Comparison of ENCODE assay signal across 8 cellular contexts in genomic region chr11:46362146-46363030, GRCh38. TPM values are rescaled to one million over a fixed set of nuclear protein-coding genes. Genes with fewer than 3 reads are reported as not detected.
DNase-seq lines count a peak whose midpoint lies in the region; ATAC-seq and TF ChIP-seq lines count a peak whose summit lies in the region.

No MANE protein-coding gene starts in this region.

- peak overlapping the region; percentile 66 for H3K27ac ChIP-seq in CD4-positive, CD25-positive, alpha-beta regulatory T cell (ENCODE audit: insufficient read depth, low read length, poor library complexity, severe bottlenecking)
- peak overlapping the region; percentile 47 for H3K27ac ChIP-seq in PC-9
- H3K27ac ChIP-seq in osteoblast (ENCODE audit: low read depth, low read length), result peak overlapping the region; percentile 88

- H4K20me1 ChIP-seq in PC-9 (ENCODE audit: insufficient read depth), result peaks cover 11% of the 10 kb centered on the region; the same call in 1 of the 2 replicates
- H4K20me1 ChIP-seq in osteoblast (ENCODE audit: insufficient read depth, low read length), result peaks cover 12% of the 10 kb centered on the region

- H3K4me1 ChIP-seq in CD4-positive, CD25-positive, alpha-beta regulatory T cell (ENCODE audit: control insufficient read depth, insufficient read depth, low read length, poor library complexity, severe bottlenecking), result peaks cover 72% of the 10 kb centered on the region
- H3K4me1 ChIP-seq in PC-9 (replicated peaks; ENCODE audit: insufficient read depth) (peaks cover 22% of the 10 kb centered on the region), endocrine pancreas (ENCODE audit: control insufficient read depth, insufficient read depth, low read length) (no peaks in the 10 kb centered on the region), osteoblast (ENCODE audit: insufficient read depth, low read length) (peaks cover 33% of the 10 kb centered on the region)

- peaks cover 12% of the 10 kb centered on the region; the same call in 1 of the 2 replicates for H3F3A ChIP-seq in PC-9 (ENCODE audit: insufficient read depth, low read depth)

- DNase-seq in CD4-positive, CD25-positive, alpha-beta regulatory T cell, result no peak
- no peak for DNase-seq in PC-9
- DNase-seq in osteoblast (ENCODE audit: insufficient read length, low spot score, missing footprints), result no peak
- DNase-seq in NCI-H1105 treated with DMSO at 0.1 percent for 48 hours (lab: John Stamatoyannopoulos, UW), result no peak
- no peak for DNase-seq in RPMI8226
- no peak for DNase-seq in NAMALWA (ENCODE audit: low spot score)
- DNase-seq in putamen (ENCODE audit: low spot score), result no peak

- no peak for ATAC-seq in CD4-positive, CD25-positive, alpha-beta regulatory T cell (ENCODE audit: low read depth in 2 of 2)

- H3K36me3 ChIP-seq in CD4-positive, CD25-positive, alpha-beta regulatory T cell (ENCODE audit: control insufficient read depth, insufficient read depth, low read length), result peaks cover 6% of the 10 kb centered on the region
- H3K36me3 ChIP-seq in PC-9 (ENCODE audit: low read depth) (no peaks in the 10 kb centered on the region), endocrine pancreas (ENCODE audit: control insufficient read depth, insufficient read depth, low read length) (no peaks in the 10 kb centered on the region), osteoblast (ENCODE audit: insufficient read depth, low read length) (no peaks in the 10 kb centered on the region)

- no peak overlapping the region for H2AFZ ChIP-seq in PC-9
- H2AFZ ChIP-seq in osteoblast (ENCODE audit: low read length), result peak overlapping the region; percentile 38

- H3K79me2 ChIP-seq in PC-9 (ENCODE audit: low read depth), result peaks cover 14% of the 10 kb centered on the region
- peaks cover 45% of the 10 kb centered on the region for H3K79me2 ChIP-seq in osteoblast (ENCODE audit: insufficient read depth, low read length)

- H3K9ac ChIP-seq in endocrine pancreas (ENCODE audit: control insufficient read depth, insufficient read depth, low read length), result peak overlapping the region; percentile 80

- no peaks in the 10 kb centered on the region for H3K9me2 ChIP-seq in PC-9 (ENCODE audit: insufficient read depth)

- CTCF ChIA-PET in PC-9 (lab: Charles Lee), result no interaction called here

- H3K9me3 ChIP-seq in CD4-positive, CD25-positive, alpha-beta regulatory T cell (ENCODE audit: control insufficient read depth in 2 of 2, low read length in 2 of 2), result no peaks in the 10 kb centered on the region
- H3K9me3 ChIP-seq in PC-9 (ENCODE audit: insufficient read depth, low read depth) (no peaks in the 10 kb centered on the region), endocrine pancreas (ENCODE audit: control insufficient read depth, low read length) (no peaks in the 10 kb centered on the region), osteoblast (ENCODE audit: low read depth, low read length) (no peaks in the 10 kb centered on the region)

- H3K4me3 Mint-ChIP-seq in CD4-positive, CD25-positive, alpha-beta regulatory T cell, result peak overlapping the region; percentile 62 to 89 (median 83)

- H3K27me3 ChIP-seq in CD4-positive, CD25-positive, alpha-beta regulatory T cell (ENCODE audit: control insufficient read depth, insufficient read depth, low read length), result no peaks in the 10 kb centered on the region
- H3K27me3 ChIP-seq in PC-9 (ENCODE audit: insufficient read depth, low read depth), result no peaks in the 10 kb centered on the region
- H3K27me3 ChIP-seq in endocrine pancreas (ENCODE audit: control insufficient read depth, insufficient read depth, low read length), result no peaks in the 10 kb centered on the region
- H3K27me3 ChIP-seq in osteoblast (ENCODE audit: insufficient read depth, low read length), result no peaks in the 10 kb centered on the region

- H3K9me3 Mint-ChIP-seq in CD4-positive, CD25-positive, alpha-beta regulatory T cell, result no peaks in the 10 kb centered on the region

- POLR2A ChIA-PET in PC-9 (lab: Charles Lee; ENCODE audit: unreplicated experiment), result no interaction called here

- H3K4me2 ChIP-seq in PC-9, result peak overlapping the region; percentile 90
- peak overlapping the region; percentile 61 for H3K4me2 ChIP-seq in osteoblast (ENCODE audit: insufficient read depth, low read length)

- H3K4me1 Mint-ChIP-seq in CD4-positive, CD25-positive, alpha-beta regulatory T cell, result peaks cover 11 to 74% (median 35%) of the 10 kb centered on the region in 4 donors

- BruUV-seq in PC-9 (replicated peaks; lab: Mats Ljungman, UMichigan), result no TSS peak

- H3K36me3 Mint-ChIP-seq in CD4-positive, CD25-positive, alpha-beta regulatory T cell, result no peaks in the 10 kb centered on the region

- intact Hi-C loops in PC-9 (cut with micrococcal nuclease; ENCODE audit: unreplicated experiment), result loop anchor here (2.0 to 5.0 kb wide), 2 partner anchors 120 to 255 kb away; partner anchors contain the start of genes ATG13 and HARBI1

- peak overlapping the region in 2 of 3 donors; percentile 85 to 94 for H3K27ac Mint-ChIP-seq in CD4-positive, CD25-positive, alpha-beta regulatory T cell

- H3K4me3 ChIP-seq in CD4-positive, CD25-positive, alpha-beta regulatory T cell (ENCODE audit: low read depth, low read length), result peak overlapping the region; percentile 24
- no peak overlapping the region for H3K4me3 ChIP-seq in PC-9
- H3K4me3 ChIP-seq in endocrine pancreas (ENCODE audit: control insufficient read depth, insufficient read depth, low read length), result no peak overlapping the region
- H3K4me3 ChIP-seq in osteoblast (ENCODE audit: insufficient read depth, low read length), result no peak overlapping the region

- TF ChIP-seq CTCF in PC-9 (conservative IDR thresholded peaks at IDR 0.05) (no peak), osteoblast (IDR thresholded peaks at IDR 0.05; ENCODE audit: extremely low read depth, low read depth, low read length) (no peak)

- H3K27me3 Mint-ChIP-seq in CD4-positive, CD25-positive, alpha-beta regulatory T cell, result no peaks in the 10 kb centered on the region

RNA-seq across cellular contexts. Expression of gene DGKZ, which starts 15.1 kb away (rescaled TPM):
- 234 TPM for total RNA-seq in CD4-positive, CD25-positive, alpha-beta regulatory T cell
- polyA plus RNA-seq in CD4-positive, CD25-positive, alpha-beta regulatory T cell, result 10 to 100 TPM; 36.6 to 48.6 (median 44.8) TPM
- total RNA-seq in PC-9 (2021), result 49.3 and 67.5 TPM in 2 replicates
- 47.1 and 52.5 TPM in 2 replicates for total RNA-seq in osteoblast

RNA-seq across cellular contexts. Expression of gene MDK, which starts 19.1 kb away (rescaled TPM):
- 6.1 TPM for total RNA-seq in CD4-positive, CD25-positive, alpha-beta regulatory T cell
- not detected for polyA plus RNA-seq in CD4-positive, CD25-positive, alpha-beta regulatory T cell
- total RNA-seq in PC-9 (2021) (399 and 464 TPM in 2 replicates), osteoblast (27.5 and 27.7 TPM in 2 replicates)

RNA-seq across cellular contexts. Expression of gene CHRM4, which starts 29.2 kb away (rescaled TPM):
- 2.8 TPM for total RNA-seq in CD4-positive, CD25-positive, alpha-beta regulatory T cell
- polyA plus RNA-seq in CD4-positive, CD25-positive, alpha-beta regulatory T cell, result 1 to 10 TPM in 1 of 4 donors, under 1 TPM in 2, not detected in 1; 0.15 to 1.1 (median 0.84) TPM
- total RNA-seq in PC-9 (2021) (0.31 TPM in 1 of 2 replicates, not detected in the other), osteoblast (0.29 and 0.36 TPM in 2 replicates)

Comparison
In these comparisons a context has a peak if more than half of its experiments do, and no peak if none do; other contexts are left out.
1. RNA of gene MDK, which starts 19.1 kb away (total RNA-seq): 399 to 464 TPM in PC-9; 27.5 to 27.7 TPM in osteoblast and 6.1 TPM in CD4-positive, CD25-positive, alpha-beta regulatory T cell (single experiment); every median in the first group is over 10 times any median in the second.
2. Peak in every context shown above with its lines, with median percentiles within 50 percentile points of each other: H3K27ac ChIP-seq.